In genomic region chr5:4228708-4229107, GRCh38 we compare ENCODE assay signal across 19 cellular contexts.
"Had no signal": no experiment of that assay in that cellular context is flagged by ENCODE, and none has a peak within 500 bp of the region (broad histone marks: within the 10 kb centered on the region; RNA-seq: fewer than 3 reads in every experiment).

No MANE protein-coding gene starts in this region.

- H3K36me3 Mint-ChIP-seq: IgD-negative memory B cell had no signal

- H3K9ac ChIP-seq: KMS-11, SK-N-SH had no signal

- H3K4me3 Mint-ChIP-seq: IgD-negative memory B cell had no signal

- H3K4me2 ChIP-seq: KMS-11, SK-N-SH had no signal

- H3K27ac ChIP-seq: HL-60, KMS-11 had no signal

- H3K4me1 Mint-ChIP-seq: IgD-negative memory B cell had no signal

- DNase-seq: Kasumi-1, MM.1S, NCI-H1092 treated with DMSO at 0.1 percent for 48 hours, NCI-H1436, NCI-H2029 treated with DMSO at 0.1 percent for 48 hours, NCI-H2171 treated with DMSO at 0.1 percent for 48 hours, NCI-H345, NCI-H446 treated with DMSO at 0.1 percent for 48 hours, NCI-H510A treated with DMSO at 0.1 percent for 48 hours, NCI-H526, Right ventricle myocardium superior, RPMI8226, SIG-M5, SK-N-SH, SW 1271 had no signal

- H3K4me3 ChIP-seq: K562 had no signal

- H3K9me3 ChIP-seq: SK-N-SH had no signal

- H3K27me3 Mint-ChIP-seq: IgD-negative memory B cell had no signal

- ATAC-seq: K562 had no signal
